Comparison of ENCODE assay signal across 8 cellular contexts in genomic region chr1:1290238-1290731, GRCh38. TPM values are rescaled to one million over a fixed set of nuclear protein-coding genes. Genes with fewer than 3 reads are reported as not detected.
A peak's percentile ranks its signal among the peaks of the same experiment; 100 is the strongest.
DNase-seq lines count a peak whose midpoint lies in the region; ATAC-seq, FAIRE-seq and TF ChIP-seq lines count a peak whose summit lies in the region.

No MANE protein-coding gene starts in this region.

- peak; percentile 91 for FAIRE-seq in bronchial epithelial cell (lab: Jason Lieb, UNC)

- H3F3A ChIP-seq in Loucy (ENCODE audit: low read depth) = no peaks in the 10 kb centered on the region

- peak; percentile 45; the same call in 1 of the 2 replicates for TF ChIP-seq CTCF in Loucy (conservative IDR thresholded peaks at IDR 0.05; ENCODE audit: low read length)
- TF ChIP-seq CTCF in WERI-Rb-1 (IDR thresholded peaks at IDR 0.05; ENCODE audit: low read depth, low read length) = peak; percentile 72
- peak; percentile 78 for TF ChIP-seq CTCF in bronchial epithelial cell (IDR thresholded peaks at IDR 0.05; ENCODE audit: insufficient read depth, low read length, severe bottlenecking)
- TF ChIP-seq CTCF in liver (IDR thresholded peaks at IDR 0.05; ENCODE audit: low read depth, low read length, missing input control) = peak; percentile 74

- TF ChIP-seq RAD21 in liver (IDR thresholded peaks at IDR 0.05) = peak in 1 of 2 donors; percentile 86

- H4K20me1 ChIP-seq in Loucy (ENCODE audit: insufficient read depth, low read length, poor library complexity, severe bottlenecking) = no peaks in the 10 kb centered on the region

- no peak for ATAC-seq in GM18511 (IDR thresholded peaks at IDR 0.05; ENCODE audit: unreplicated experiment)

- no peak overlapping the region for H3K27ac ChIP-seq in WERI-Rb-1
- H3K27ac ChIP-seq in liver (ENCODE audit: low read depth in 1 of 2, low read length in 2 of 2) = no peak overlapping the region
- H3K27ac ChIP-seq in temporal lobe (ENCODE audit: low read depth, low read length) = peak overlapping the region; percentile 56

- H3K4me2 ChIP-seq in Loucy (ENCODE audit: low read depth, low read length, poor library complexity, severe bottlenecking) = no peak overlapping the region

- WGBS in liver = 59% methylated on average over 15 of the region's 15 CpGs

- H3K79me2 ChIP-seq in Loucy (ENCODE audit: insufficient read depth, low read length) = no peaks in the 10 kb centered on the region

- H2AFZ ChIP-seq in Loucy (ENCODE audit: low read length) = no peak overlapping the region

- H3K36me3 ChIP-seq in Loucy (ENCODE audit: insufficient read depth, low read length) (no peaks in the 10 kb centered on the region), WERI-Rb-1 (peaks cover 28% of the 10 kb centered on the region), bronchial epithelial cell (ENCODE audit: control insufficient read depth, insufficient read depth, low read length) (peaks cover 4% of the 10 kb centered on the region), liver (ENCODE audit: control insufficient read depth in 4 of 4, insufficient read depth in 3 of 4, low read depth in 1 of 4, low read length in 3 of 4) (peaks cover 0 to 9% (median under 1%) of the 10 kb centered on the region in 4 donors)

- DNase-seq in DMS153 treated with DMSO at 0.1 percent for 48 hours (lab: John Stamatoyannopoulos, UW; ENCODE audit: unreplicated experiment) (peak; percentile 89), WERI-Rb-1 (peak; percentile 87), bronchial epithelial cell (ENCODE audit: low read depth) (no peak), occipital lobe (lab: John Stamatoyannopoulos, UW) (no peak)

- H3K4me1 ChIP-seq in Loucy (ENCODE audit: insufficient read depth, low read length, poor library complexity, severe bottlenecking) (no peaks in the 10 kb centered on the region), liver (ENCODE audit: control insufficient read depth in 4 of 4, insufficient read depth in 4 of 4, low read length in 3 of 4) (peaks cover 0 to 13% (median 7%) of the 10 kb centered on the region in 4 donors)

- H3K9me3 ChIP-seq in Loucy (ENCODE audit: insufficient read depth, low read depth, low read length) (no peaks in the 10 kb centered on the region), WERI-Rb-1 (ENCODE audit: severe bottlenecking) (no peaks in the 10 kb centered on the region), liver (ENCODE audit: control insufficient read depth in 4 of 4, low read length in 3 of 4) (no peaks in the 10 kb centered on the region)

- H3K4me3 ChIP-seq in Loucy (ENCODE audit: low read length, poor library complexity, severe bottlenecking) = no peak overlapping the region
- no peak overlapping the region for H3K4me3 ChIP-seq in WERI-Rb-1 (ENCODE audit: low read depth, low read length)
- no peak overlapping the region for H3K4me3 ChIP-seq in bronchial epithelial cell (ENCODE audit: low read depth, low read length)
- no peak overlapping the region for H3K4me3 ChIP-seq in liver (ENCODE audit: low read depth in 1 of 3, low read length in 3 of 3)

- no peaks in the 10 kb centered on the region for H3K9me2 ChIP-seq in Loucy (replicated peaks; ENCODE audit: low read depth, low read length)

- H3K9ac ChIP-seq in Loucy (ENCODE audit: low read depth, low read length, poor library complexity, severe bottlenecking) (no peak overlapping the region), liver (ENCODE audit: low read depth in 1 of 2, low read length in 2 of 2) (no peak overlapping the region)

- no peaks in the 10 kb centered on the region for H3K27me3 ChIP-seq in Loucy (ENCODE audit: insufficient read depth, low read length, poor library complexity, severe bottlenecking)
- H3K27me3 ChIP-seq in WERI-Rb-1 (ENCODE audit: insufficient read depth, low read depth, severe bottlenecking) = no peaks in the 10 kb centered on the region
- no peaks in the 10 kb centered on the region for H3K27me3 ChIP-seq in bronchial epithelial cell (ENCODE audit: control insufficient read depth, insufficient read depth, low read length)
- no peaks in the 10 kb centered on the region for H3K27me3 ChIP-seq in liver (ENCODE audit: control insufficient read depth in 4 of 4, insufficient read depth in 4 of 4, low read length in 3 of 4)

TF ChIP-seq in liver, 16 proteins besides CTCF, POLR2A, EP300 and RAD21:
- no peak for TF ChIP-seq FOXA1 (IDR thresholded peaks at IDR 0.05)
- TF ChIP-seq GABPA (IDR thresholded peaks at IDR 0.05 in 1 of 2, conservative IDR thresholded peaks at IDR 0.05 in 1 of 2) = no peak
- TF ChIP-seq ZBTB33 (IDR thresholded peaks at IDR 0.05) = no peak
- no peak for TF ChIP-seq EGR1 (IDR thresholded peaks at IDR 0.05; ENCODE audit: low read depth in 2 of 2)
- no peak for TF ChIP-seq RXRA (IDR thresholded peaks at IDR 0.05)
- TF ChIP-seq MAX (IDR thresholded peaks at IDR 0.05) = no peak
- no peak for TF ChIP-seq JUND (IDR thresholded peaks at IDR 0.05)
- TF ChIP-seq REST (IDR thresholded peaks at IDR 0.05) = no peak
- no peak for TF ChIP-seq HNF4A (conservative IDR thresholded peaks at IDR 0.05)
- no peak for TF ChIP-seq TAF1 (conservative IDR thresholded peaks at IDR 0.05)

RNA-seq across cellular contexts. Expression of gene SCNN1D, which starts 10.0 kb away (rescaled TPM):
- 0.26 and 0.51 TPM in 2 replicates for total RNA-seq in bronchial epithelial cell
- 1 to 10 TPM in 1 of 2 donors, under 1 TPM in 1; 0.79 to 1.5 TPM for total RNA-seq in liver
- 1 to 10 TPM in 1 of 2 donors, under 1 TPM in 1; 0.51 to 1.1 TPM for polyA plus RNA-seq in liver
- total RNA-seq in temporal lobe = 2.2 TPM
- total RNA-seq in occipital lobe = 2.2 TPM

RNA-seq across cellular contexts. Expression of gene UBE2J2, which starts 16.6 kb away (rescaled TPM):
- total RNA-seq in bronchial epithelial cell (41.3 and 41.5 TPM in 2 replicates), liver (10 to 100 TPM; 25.2 to 30.4 TPM), temporal lobe (28.3 TPM), occipital lobe (39.6 TPM)
- 10 to 100 TPM; 21.0 to 26.3 TPM for polyA plus RNA-seq in liver

RNA-seq across cellular contexts. Expression of gene ACAP3, which starts 17.4 kb away (rescaled TPM):
- 34.0 and 36.4 TPM in 2 replicates for total RNA-seq in bronchial epithelial cell
- total RNA-seq in liver = 10 to 100 TPM; 17.9 to 24.8 TPM
- polyA plus RNA-seq in liver = 10 to 100 TPM in 1 of 2 donors, 1 to 10 TPM in 1; 2.7 to 12.0 TPM
- total RNA-seq in temporal lobe = 74.0 TPM
- 51.3 TPM for total RNA-seq in occipital lobe

RNA-seq across cellular contexts. Expression of gene PUSL1, which starts 18.1 kb away (rescaled TPM):
- total RNA-seq in bronchial epithelial cell = 15.6 and 20.8 TPM in 2 replicates
- total RNA-seq in liver = 10 to 100 TPM in 1 of 2 donors, 1 to 10 TPM in 1; 9.3 to 11.2 TPM
- 10 to 100 TPM in 1 of 2 donors, 1 to 10 TPM in 1; 9.5 to 14.9 TPM for polyA plus RNA-seq in liver
- total RNA-seq in temporal lobe = 8.6 TPM
- total RNA-seq in occipital lobe = 8.0 TPM

RNA-seq across cellular contexts. Expression of gene INTS11, which starts 34.2 kb away (rescaled TPM):
- total RNA-seq in bronchial epithelial cell (64.9 and 66.3 TPM in 2 replicates), liver (10 to 100 TPM; 30.7 to 40.5 TPM), temporal lobe (38.4 TPM), occipital lobe (28.2 TPM)
- polyA plus RNA-seq in liver = 10 to 100 TPM; 26.3 to 38.3 TPM

Comparison
In these comparisons a context has a peak if more than half of its experiments do, and no peak if none do; other contexts are left out.
1. DNase-seq: peak in DMS153 treated with DMSO at 0.1 percent for 48 hours (single experiment) and WERI-Rb-1 (single experiment); none in bronchial epithelial cell (single experiment) and occipital lobe (single experiment).
2. Peak in every context shown above with its lines, with median percentiles within 50 percentile points of each other: CTCF ChIP-seq.